Comparison of ENCODE assay signal across 1 cellular context in the genomic region with DNA sequence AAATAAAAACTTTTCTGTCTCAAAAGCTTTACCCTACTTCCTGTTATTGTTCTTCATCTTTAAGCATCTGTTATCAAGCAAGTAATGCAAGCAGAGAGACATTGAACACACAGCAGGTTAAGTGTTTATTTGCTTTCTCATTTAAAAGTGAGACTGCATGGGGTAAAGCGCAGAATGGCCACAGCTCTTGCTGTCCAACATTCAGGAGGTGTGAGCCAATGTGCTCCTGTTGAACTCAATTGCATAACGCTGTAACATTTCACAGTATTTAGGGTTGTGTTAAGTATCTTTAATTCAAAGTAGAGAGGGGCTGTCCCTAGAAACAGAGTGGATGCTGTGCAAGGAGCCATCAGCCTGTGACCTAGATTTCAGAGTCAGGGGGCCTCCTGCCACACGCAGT.
TF ChIP-seq lines count a peak whose summit lies in the region.

No MANE protein-coding gene starts in this region.

TF ChIP-seq in H1, 55 proteins besides CTCF, POLR2A, EP300 and RAD21 (continued from another document):
- TF ChIP-seq CHD7 (IDR thresholded peaks at IDR 0.05; ENCODE audit: insufficient replicate concordance, low read length) (peak; percentile 86), RFX5 (IDR thresholded peaks at IDR 0.05; ENCODE audit: borderline replicate concordance, low read depth, low read length) (no peak), CHD1 (IDR thresholded peaks at IDR 0.05; ENCODE audit: low read depth, low read length) (no peak), SIN3A (conservative IDR thresholded peaks at IDR 0.05 in 1 of 2, IDR thresholded peaks at IDR 0.05 in 1 of 2; ENCODE audit: low read depth in 1 of 2, low read length in 2 of 2) (no peak), EGR1 (IDR thresholded peaks at IDR 0.05; ENCODE audit: borderline replicate concordance, low read depth, low read length) (no peak), RNF2 (IDR thresholded peaks at IDR 0.05; ENCODE audit: borderline replicate concordance, low read depth, low read length, missing control alignments, poor library complexity, severe bottlenecking) (no peak), TCF12 (IDR thresholded peaks at IDR 0.05; ENCODE audit: low read depth, low read length) (no peak; the same call in 1 of the 2 replicates), HDAC6 (IDR thresholded peaks at IDR 0.05; ENCODE audit: low read depth, low read length) (no peak), JUN (IDR thresholded peaks at IDR 0.05; ENCODE audit: low read depth, low read length) (no peak), SP2 (IDR thresholded peaks at IDR 0.05; ENCODE audit: low read length) (no peak), HDAC2 (IDR thresholded peaks at IDR 0.05; ENCODE audit: borderline replicate concordance in 1 of 2, low read depth in 2 of 2, low read length in 2 of 2) (0 out of 4 replicates have a peak, but pooled peaks of 1 of the 2 experiments have one; percentile 34), RXRA (IDR thresholded peaks at IDR 0.05; ENCODE audit: insufficient read depth, low read depth, low read length) (no peak), TBP (IDR thresholded peaks at IDR 0.05; ENCODE audit: low read depth, low read length) (no peak), PHF8 (conservative IDR thresholded peaks at IDR 0.05; ENCODE audit: low read depth, low read length) (no peak), SP4 (IDR thresholded peaks at IDR 0.05; ENCODE audit: low read length) (no peak), SUZ12 (IDR thresholded peaks at IDR 0.05; ENCODE audit: low read length) (no peak), GABPA (IDR thresholded peaks at IDR 0.05; ENCODE audit: borderline replicate concordance, insufficient read depth, low read length) (no peak), POLR2AphosphoS5 (IDR thresholded peaks at IDR 0.05; ENCODE audit: low read depth, low read length) (no peak), TAF7 (optimal IDR thresholded peaks at IDR 0.05; ENCODE audit: borderline replicate concordance, low read depth, low read length) (no peak), JUND (IDR thresholded peaks at IDR 0.05; ENCODE audit: low read length) (no peak), CBX5 (IDR thresholded peaks at IDR 0.05; ENCODE audit: low read depth, low read length) (no peak), MAFK (IDR thresholded peaks at IDR 0.05; ENCODE audit: low read depth, low read length) (no peak), YY1 (IDR thresholded peaks at IDR 0.05; ENCODE audit: low read depth, low read length) (no peak), SIX5 (IDR thresholded peaks at IDR 0.05; ENCODE audit: low read depth, low read length) (no peak), CEBPB (IDR thresholded peaks at IDR 0.05; ENCODE audit: low read depth, low read length) (peak; percentile 83), KDM1A (IDR thresholded peaks at IDR 0.05; ENCODE audit: borderline replicate concordance, low read length) (no peak), E2F6 (IDR thresholded peaks at IDR 0.05) (no peak), CHD2 (IDR thresholded peaks at IDR 0.05; ENCODE audit: low read length) (no peak), KDM5A (IDR thresholded peaks at IDR 0.05; ENCODE audit: low read length) (no peak), SAP30 (IDR thresholded peaks at IDR 0.05; ENCODE audit: insufficient read depth, insufficient replicate concordance, low read length) (no peak), GTF2F1 (IDR thresholded peaks at IDR 0.05; ENCODE audit: borderline replicate concordance, low read depth, low read length) (no peak), USF2 (IDR thresholded peaks at IDR 0.05; ENCODE audit: low read length) (no peak), SP1 (IDR thresholded peaks at IDR 0.05; ENCODE audit: low read depth, low read length) (peak; percentile 61; the same call in 1 of the 2 replicates), NRF1 (IDR thresholded peaks at IDR 0.05; ENCODE audit: low read depth, low read length) (no peak), KDM4A (IDR thresholded peaks at IDR 0.05; ENCODE audit: low read depth, low read length, severe bottlenecking) (no peak), ATF2 (IDR thresholded peaks at IDR 0.05; ENCODE audit: low read length) (peak; percentile 41; the same call in 1 of the 2 replicates), NANOG (IDR thresholded peaks at IDR 0.05; ENCODE audit: insufficient read depth, low read depth, low read length, poor library complexity, severe bottlenecking) (peak; percentile 99), SIRT6 (IDR thresholded peaks at IDR 0.05; ENCODE audit: low read length) (no peak), SRF (IDR thresholded peaks at IDR 0.05; ENCODE audit: low read depth, low read length) (no peak), CTBP2 (IDR thresholded peaks at IDR 0.05; ENCODE audit: borderline replicate concordance, insufficient read depth, insufficient read length, low read length) (no peak), FOSL1 (IDR thresholded peaks at IDR 0.05; ENCODE audit: insufficient read depth, low read depth, low read length) (no peak), EZH2 (IDR thresholded peaks at IDR 0.05; ENCODE audit: low read depth, low read length, severe bottlenecking) (no peak), BACH1 (IDR thresholded peaks at IDR 0.05; ENCODE audit: low read length) (no peak), TAF1 (IDR thresholded peaks at IDR 0.05; ENCODE audit: low read depth, low read length) (no peak), CBX8 (IDR thresholded peaks at IDR 0.05; ENCODE audit: borderline replicate concordance, low read depth, low read length) (no peak), CREB1 (IDR thresholded peaks at IDR 0.05) (peak; percentile 10; the same call in 1 of the 2 replicates), ASH2L (IDR thresholded peaks at IDR 0.05; ENCODE audit: low read length) (no peak), BRCA1 (IDR thresholded peaks at IDR 0.05; ENCODE audit: low read depth, low read length) (no peak)
- TF ChIP-seq, protein P1, sequence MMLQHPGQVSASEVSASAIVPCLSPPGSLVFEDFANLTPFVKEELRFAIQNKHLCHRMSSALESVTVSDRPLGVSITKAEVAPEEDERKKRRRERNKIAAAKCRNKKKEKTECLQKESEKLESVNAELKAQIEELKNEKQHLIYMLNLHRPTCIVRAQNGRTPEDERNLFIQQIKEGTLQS (IDR thresholded peaks at IDR 0.05; ENCODE audit: insufficient read depth, low read depth, low read length), result no peak
- TF ChIP-seq, protein P2, sequence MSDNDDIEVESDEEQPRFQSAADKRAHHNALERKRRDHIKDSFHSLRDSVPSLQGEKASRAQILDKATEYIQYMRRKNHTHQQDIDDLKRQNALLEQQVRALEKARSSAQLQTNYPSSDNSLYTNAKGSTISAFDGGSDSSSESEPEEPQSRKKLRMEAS (IDR thresholded peaks at IDR 0.05), result no peak
